In the genomic region with DNA sequence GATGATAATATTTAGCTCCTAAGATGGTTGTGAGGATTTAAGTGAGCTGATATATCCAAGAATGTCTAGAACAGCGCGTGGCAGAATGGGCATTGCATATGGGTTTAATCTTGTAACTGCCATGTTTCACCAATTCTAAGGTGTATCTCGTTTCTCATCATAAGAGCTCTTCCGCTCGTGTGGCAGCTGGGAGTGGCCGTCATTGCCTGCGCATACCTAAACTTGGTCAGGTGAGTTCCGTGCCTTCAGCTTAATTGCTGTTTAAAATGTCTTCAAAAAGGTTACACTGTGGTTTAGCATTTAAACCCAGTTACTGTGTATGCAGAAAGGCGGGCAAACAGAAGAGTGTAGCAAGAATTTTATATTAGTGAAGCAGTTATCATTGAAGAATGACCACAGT, we compare ENCODE assay signal across 13 cellular contexts. TPM values are rescaled to one million over a fixed set of nuclear protein-coding genes. Genes with fewer than 3 reads are reported as not detected.
A peak's percentile ranks its signal among the peaks of the same experiment; 100 is the strongest.
DNase-seq lines count a peak whose midpoint lies in the region; TF ChIP-seq lines count a peak whose summit lies in the region.
"Had no signal": no experiment of that assay in that cellular context is flagged by ENCODE, and none has a peak within 500 bp of the region (broad histone marks: within the 10 kb centered on the region; RNA-seq: fewer than 3 reads in every experiment).

No MANE protein-coding gene starts in this region.

- no peaks in the 10 kb centered on the region for H3K27me3 ChIP-seq in MM.1S (replicated peaks; ENCODE audit: insufficient read depth, low read length)
- H3K27me3 ChIP-seq in mammary epithelial cell (ENCODE audit: insufficient read depth, low read length): no peaks in the 10 kb centered on the region
- peaks cover 27% of the 10 kb centered on the region for H3K27me3 ChIP-seq in neural progenitor cell
- no peaks in the 10 kb centered on the region for H3K27me3 ChIP-seq in Caco-2 (replicated peaks; ENCODE audit: control insufficient read depth, insufficient read depth, low read length)

- CTCF ChIA-PET in mammary epithelial cell (lab: Charles Lee; ENCODE audit: low non-redundant PET) (interaction anchor here (0.7 to 0.9 kb wide), 3 partner anchors 17 to 30 kb away, joined by 6 to 14 read pairs (median 7); no protein-coding TSS in a partner anchor), Caco-2 (lab: Charles Lee) (interaction anchor here (0.6 to 1.6 kb wide), 6 partner anchors 21 to 219 kb away, joined by 3 to 9 read pairs (median 5); no protein-coding TSS in a partner anchor)

- in situ Hi-C loops in mammary epithelial cell (cut with MboI; ENCODE audit: low sequenced_read_pairs in 2 of 2): no loop called here

- BruUV-seq in mammary epithelial cell (replicated peaks; lab: Mats Ljungman, UMichigan) (no TSS peak), Caco-2 (replicated peaks; lab: Mats Ljungman, UMichigan) (no TSS peak)

- DNase-seq in NCI-H187 treated with DMSO at 0.1 percent for 48 hours (lab: John Stamatoyannopoulos, UW): peak; percentile 7
- DNase-seq in NCI-H187 (lab: John Stamatoyannopoulos, UW): no peak
- DNase-seq in MM.1S: no peak
- no peak for DNase-seq in mammary epithelial cell
- DNase-seq in neural progenitor cell (ENCODE audit: low spot score): no peak
- DNase-seq in SIG-M5 (lab: John Stamatoyannopoulos, UW): no peak
- DNase-seq in Caco-2: no peak
- no peak for DNase-seq in DMS53 (lab: John Stamatoyannopoulos, UW)

- H3K36me3 Mint-ChIP-seq in neural progenitor cell: no peaks in the 10 kb centered on the region
- peaks cover 5% of the 10 kb centered on the region for H3K36me3 Mint-ChIP-seq in Caco-2 (ENCODE audit: insufficient read depth, unreplicated experiment)
- H3K36me3 Mint-ChIP-seq: immature natural killer cell had no signal

- no peak overlapping the region for H3K27ac ChIP-seq in MM.1S (ENCODE audit: low read length)
- H3K27ac ChIP-seq in mammary epithelial cell (ENCODE audit: insufficient read depth, low read depth, low read length): no peak overlapping the region
- no peak overlapping the region for H3K27ac ChIP-seq in neural progenitor cell

- H3K79me2 ChIP-seq in MM.1S (ENCODE audit: low read length): no peaks in the 10 kb centered on the region
- no peaks in the 10 kb centered on the region for H3K79me2 ChIP-seq in mammary epithelial cell (ENCODE audit: insufficient read depth, low read length)
- H3K79me2 ChIP-seq in neural progenitor cell (ENCODE audit: low read depth): no peaks in the 10 kb centered on the region

- H4K20me1 ChIP-seq in MM.1S (ENCODE audit: insufficient read depth, low read length) (no peaks in the 10 kb centered on the region), mammary epithelial cell (ENCODE audit: insufficient read depth, low read length) (no peaks in the 10 kb centered on the region), neural progenitor cell (ENCODE audit: low read depth) (no peaks in the 10 kb centered on the region)

- H3K4me2 ChIP-seq in MM.1S (ENCODE audit: low read depth, low read length): no peak overlapping the region
- no peak overlapping the region for H3K4me2 ChIP-seq in mammary epithelial cell (ENCODE audit: insufficient read depth, low read depth, low read length)
- H3K4me2 ChIP-seq in neural progenitor cell: peak overlapping the region; percentile 37

- no peak overlapping the region for H3K27ac Mint-ChIP-seq in neural progenitor cell
- H3K27ac Mint-ChIP-seq in Caco-2 (ENCODE audit: unreplicated experiment): no peak overlapping the region

- H3K4me3 ChIP-seq in MM.1S (ENCODE audit: low read length) (no peak overlapping the region), mammary epithelial cell (replicated peaks in 1 of 3; ENCODE audit: insufficient read depth in 1 of 3, low read depth in 2 of 3, low read length in 3 of 3) (no peak overlapping the region), neural progenitor cell (peak overlapping the region; percentile 15), Caco-2 (ENCODE audit: low read depth, low read length) (no peak overlapping the region)

- 0 out of 2 replicates have a peak, but pooled peaks cover 6% of the 10 kb centered on the region for H3K4me1 ChIP-seq in MM.1S (ENCODE audit: low read length)
- H3K4me1 ChIP-seq in mammary epithelial cell (ENCODE audit: insufficient read depth, low read length): peaks cover 6% of the 10 kb centered on the region
- peaks cover 9% of the 10 kb centered on the region for H3K4me1 ChIP-seq in neural progenitor cell
- peaks cover 5% of the 10 kb centered on the region; the same call in 1 of the 2 replicates for H3K4me1 ChIP-seq in Caco-2

- TF ChIP-seq CTCF in MM.1S (IDR thresholded peaks at IDR 0.05; ENCODE audit: low read length) (no peak), mammary epithelial cell (conservative IDR thresholded peaks at IDR 0.05 in 1 of 2, IDR thresholded peaks at IDR 0.05 in 1 of 2; ENCODE audit: extremely low read depth in 1 of 2, insufficient read depth in 1 of 2, low read depth in 1 of 2, low read length in 2 of 2) (no peak), neural progenitor cell (IDR thresholded peaks at IDR 0.05) (no peak), Caco-2 (IDR thresholded peaks at IDR 0.05; ENCODE audit: insufficient read depth in 1 of 2, low read depth in 1 of 2, low read length in 1 of 2, severe bottlenecking in 1 of 2, unreplicated experiment in 1 of 2) (no peak)

- peaks cover 36% of the 10 kb centered on the region for H3K4me1 Mint-ChIP-seq in neural progenitor cell
- peaks cover 12% of the 10 kb centered on the region for H3K4me1 Mint-ChIP-seq in Caco-2 (ENCODE audit: low read depth, unreplicated experiment)

- peaks cover 13% of the 10 kb centered on the region for H3K27me3 Mint-ChIP-seq in neural progenitor cell (ENCODE audit: insufficient read depth, low read depth)
- no peaks in the 10 kb centered on the region for H3K27me3 Mint-ChIP-seq in Caco-2 (ENCODE audit: insufficient read depth, unreplicated experiment)

- no peaks in the 10 kb centered on the region for H3K9me3 ChIP-seq in MM.1S (replicated peaks; ENCODE audit: insufficient read depth, low read length)
- H3K9me3 ChIP-seq in mammary epithelial cell (replicated peaks; ENCODE audit: insufficient read depth, low read length): no peaks in the 10 kb centered on the region
- H3K9me3 ChIP-seq in neural progenitor cell (ENCODE audit: low read depth): no peaks in the 10 kb centered on the region
- no peaks in the 10 kb centered on the region for H3K9me3 ChIP-seq in Caco-2
- H3K9me3 ChIP-seq: esophagus muscularis mucosa, stomach had no signal

- H2AFZ ChIP-seq in MM.1S (ENCODE audit: low read length) (peak overlapping the region; percentile 93), mammary epithelial cell (ENCODE audit: low read depth, low read length) (peak overlapping the region; percentile 83), neural progenitor cell (replicated peaks) (no peak overlapping the region)

- H3F3A ChIP-seq in MM.1S (ENCODE audit: insufficient read depth, low read length) (no peaks in the 10 kb centered on the region), neural progenitor cell (ENCODE audit: low read depth) (no peaks in the 10 kb centered on the region)

- no peaks in the 10 kb centered on the region for H3K9me2 ChIP-seq in MM.1S (replicated peaks; ENCODE audit: insufficient read depth, low read length)

- WGBS in mammary epithelial cell (ENCODE audit: low coverage, missing lambda C conversion rate): 82% methylated on average over 9 of the region's 9 CpGs

- H3K4me3 Mint-ChIP-seq in neural progenitor cell (no peak overlapping the region), Caco-2 (ENCODE audit: unreplicated experiment) (no peak overlapping the region)

- dilution Hi-C loops in mammary epithelial cell (cut with HindIII; ENCODE audit: low sequenced_read_pairs): no loop called here

- H3K9me3 Mint-ChIP-seq in neural progenitor cell: no peaks in the 10 kb centered on the region
- no peaks in the 10 kb centered on the region for H3K9me3 Mint-ChIP-seq in Caco-2 (ENCODE audit: unreplicated experiment)
- H3K9me3 Mint-ChIP-seq: immature natural killer cell had no signal

- intact Hi-C loops in mammary epithelial cell (cut with micrococcal nuclease) (no loop called here), Caco-2 (cut with micrococcal nuclease; ENCODE audit: unreplicated experiment) (no loop called here)

- POLR2A ChIA-PET in Caco-2 (lab: Charles Lee): interaction anchor here (0.5 to 0.6 kb wide), 2 partner anchors 78 to 281 kb away, joined by 3 read pairs; no protein-coding TSS in a partner anchor

- no peak overlapping the region for H3K9ac ChIP-seq in MM.1S (ENCODE audit: low read length)
- no peak overlapping the region for H3K9ac ChIP-seq in mammary epithelial cell (ENCODE audit: insufficient read depth, low read length)
- no peak overlapping the region for H3K9ac ChIP-seq in neural progenitor cell

- H3K36me3 ChIP-seq in MM.1S (replicated peaks; ENCODE audit: insufficient read depth, low read length) (no peaks in the 10 kb centered on the region), mammary epithelial cell (ENCODE audit: insufficient read depth, low read length) (no peaks in the 10 kb centered on the region), neural progenitor cell (no peaks in the 10 kb centered on the region), Caco-2 (ENCODE audit: control insufficient read depth, insufficient read depth, low read length) (no peaks in the 10 kb centered on the region)
- H3K36me3 ChIP-seq: esophagus muscularis mucosa, stomach had no signal

RNA-seq across cellular contexts. Expression of a gene that starts 4.5 kb away (rescaled TPM):
- total RNA-seq in mammary epithelial cell: not detected
- polyA plus RNA-seq in mammary epithelial cell: not detected
- not detected for polyA minus RNA-seq in mammary epithelial cell
- total RNA-seq in neural progenitor cell (ENCODE audit: low replicate concordance): not detected in 2 replicates
- total RNA-seq in Caco-2 (2022): not detected in 2 replicates
- total RNA-seq: A172, bronchial epithelial cell, esophagus muscularis mucosa had no signal
- polyA plus RNA-seq: immature natural killer cell, stomach had no signal

RNA-seq across cellular contexts. Expression of a gene that starts 15.6 kb away (rescaled TPM):
- total RNA-seq in mammary epithelial cell (under 1 TPM in 1 of 2 donors, not detected in 1; 0.50 TPM), neural progenitor cell (ENCODE audit: low replicate concordance) (0.09 TPM in 1 of 2 replicates, not detected in the other), Caco-2 (2022) (not detected in 2 replicates)
- not detected for polyA plus RNA-seq in mammary epithelial cell
- not detected for polyA minus RNA-seq in mammary epithelial cell
- polyA plus RNA-seq: immature natural killer cell had no signal

RNA-seq across cellular contexts. Expression of a gene that starts 26.7 kb away (rescaled TPM):
- total RNA-seq in mammary epithelial cell (under 1 TPM in 1 of 2 donors, not detected in 1; 0.14 TPM), neural progenitor cell (ENCODE audit: low replicate concordance) (0.12 TPM in 1 of 2 replicates, not detected in the other), Caco-2 (2022) (not detected in 2 replicates)
- 0.09 TPM for polyA plus RNA-seq in mammary epithelial cell
- not detected for polyA minus RNA-seq in mammary epithelial cell
- total RNA-seq: A172, bronchial epithelial cell had no signal
- polyA plus RNA-seq: immature natural killer cell had no signal

RNA-seq across cellular contexts. Expression of a gene that starts 42.4 kb away (rescaled TPM):
- total RNA-seq in mammary epithelial cell (not detected), neural progenitor cell (ENCODE audit: low replicate concordance) (0.39 and 1.2 TPM in 2 replicates), Caco-2 (2022) (0.07 and 0.09 TPM in 2 replicates)
- polyA plus RNA-seq in mammary epithelial cell: not detected
- not detected for polyA minus RNA-seq in mammary epithelial cell
- total RNA-seq: A172 had no signal
